In genomic region chr12:3046441-3047200, GRCh38 we compare ENCODE assay signal across 14 cellular contexts. TPM values are rescaled to one million over a fixed set of nuclear protein-coding genes. Genes with fewer than 3 reads are reported as not detected.
DNase-seq lines count a peak whose midpoint lies in the region; ATAC-seq and TF ChIP-seq lines count a peak whose summit lies in the region.
"Had no signal": no experiment of that assay in that cellular context is flagged by ENCODE, and none has a peak within 500 bp of the region (broad histone marks: within the 10 kb centered on the region; RNA-seq: fewer than 3 reads in every experiment).

No MANE protein-coding gene starts in this region.

- TF ChIP-seq EP300 in SK-N-SH (IDR thresholded peaks at IDR 0.05; ENCODE audit: borderline replicate concordance in 1 of 2, low read depth in 1 of 2, low read length in 1 of 2), result no peak

- CTCF ChIA-PET in SK-N-SH (lab: Yijun Ruan, JAX), result interaction anchor here (0.6 to 1.0 kb wide), 4 partner anchors 12 to 314 kb away, joined by 3 to 4 read pairs (median 4); no protein-coding TSS in a partner anchor

- no peaks in the 10 kb centered on the region for H3F3A ChIP-seq in SK-N-SH (replicated peaks; ENCODE audit: insufficient read depth)

- H2AFZ ChIP-seq in SK-N-SH (ENCODE audit: low read depth), result no peak overlapping the region

- peaks cover 40 to 46% of the 10 kb centered on the region in 2 donors for H3K4me1 Mint-ChIP-seq in stimulated activated naive B cell treated with anti-CD40 and anti-IgM and Interleukin-4, amounts not matched to agents 10 μg/mL and 1 μg/mL and 100 μg/mL, for 72 hours

- no peak overlapping the region for H3K4me2 ChIP-seq in SK-N-SH

- H3K27ac Mint-ChIP-seq in stimulated activated naive B cell treated with anti-CD40 and anti-IgM and Interleukin-4, amounts not matched to agents 10 μg/mL and 1 μg/mL and 100 μg/mL, for 72 hours, result no peak overlapping the region

- H3K79me2 ChIP-seq in SK-N-SH (ENCODE audit: insufficient read depth), result no peaks in the 10 kb centered on the region

- intact Hi-C loops in left lung (cut with DNase I) (no loop called here), upper lobe of right lung (cut with DNase I) (no loop called here)

- H3K27me3 Mint-ChIP-seq in stimulated activated naive B cell treated with anti-CD40 and anti-IgM and Interleukin-4, amounts not matched to agents 10 μg/mL and 1 μg/mL and 100 μg/mL, for 72 hours, result peaks cover 43 to 49% of the 10 kb centered on the region in 2 donors

- no peaks in the 10 kb centered on the region for H3K9me3 ChIP-seq in SK-N-SH
- H3K9me3 ChIP-seq in left lung, result no peaks in the 10 kb centered on the region
- H3K9me3 ChIP-seq in upper lobe of right lung, result no peaks in the 10 kb centered on the region
- no peaks in the 10 kb centered on the region for H3K9me3 ChIP-seq in HAP-1
- H3K9me3 ChIP-seq: mucosa of descending colon, thoracic aorta had no signal

- 78% methylated on average over 15 of the region's 17 CpGs for WGBS in SK-N-SH (ENCODE audit: low lambda C conversion rate)

- H3K4me3 ChIP-seq in SK-N-SH (ENCODE audit: low read depth in 2 of 2, low read length in 1 of 2) (no peak overlapping the region), epithelial cell of proximal tubule (ENCODE audit: low read depth, low read length) (no peak overlapping the region), left lung (no peak overlapping the region), upper lobe of right lung (no peak overlapping the region), HAP-1 (no peak overlapping the region)
- H3K4me3 ChIP-seq: mucosa of descending colon, thoracic aorta had no signal

- H3K36me3 Mint-ChIP-seq in stimulated activated naive B cell treated with anti-CD40 and anti-IgM and Interleukin-4, amounts not matched to agents 10 μg/mL and 1 μg/mL and 100 μg/mL, for 72 hours, result no peaks in the 10 kb centered on the region

- H3K9ac ChIP-seq in SK-N-SH, result no peak overlapping the region

- POLR2A ChIA-PET in SK-N-SH (lab: Yijun Ruan, JAX), result no interaction called here

- H3K4me1 ChIP-seq in SK-N-SH (ENCODE audit: control insufficient read depth in 1 of 2, insufficient read depth in 2 of 2, low read depth in 1 of 2, low read length in 1 of 2) (no peaks in the 10 kb centered on the region), left lung (peaks cover 0 to 3% of the 10 kb centered on the region in 2 donors), upper lobe of right lung (peaks cover 6% of the 10 kb centered on the region), HAP-1 (no peaks in the 10 kb centered on the region)

- H3K27ac ChIP-seq in SK-N-SH (ENCODE audit: low read depth in 2 of 2, low read length in 1 of 2) (no peak overlapping the region), left lung (no peak overlapping the region), upper lobe of right lung (no peak overlapping the region)
- H3K27ac ChIP-seq: thoracic aorta, WERI-Rb-1 had no signal

- no peak overlapping the region for H3K4me3 Mint-ChIP-seq in stimulated activated naive B cell treated with anti-CD40 and anti-IgM and Interleukin-4, amounts not matched to agents 10 μg/mL and 1 μg/mL and 100 μg/mL, for 72 hours

- no peak for TF ChIP-seq RAD21 in SK-N-SH (IDR thresholded peaks at IDR 0.05; ENCODE audit: low read length)

- H4K20me1 ChIP-seq in SK-N-SH (ENCODE audit: insufficient read depth), result no peaks in the 10 kb centered on the region; the same call in 1 of the 2 replicates

- H3K9me3 Mint-ChIP-seq in stimulated activated naive B cell treated with anti-CD40 and anti-IgM and Interleukin-4, amounts not matched to agents 10 μg/mL and 1 μg/mL and 100 μg/mL, for 72 hours, result no peaks in the 10 kb centered on the region

- H3K36me3 ChIP-seq in SK-N-SH (replicated peaks in 1 of 2; ENCODE audit: control insufficient read depth in 1 of 2, insufficient read depth in 2 of 2, low read length in 1 of 2) (peaks cover 2 to 5% of the 10 kb centered on the region in 2 experiments), left lung (no peaks in the 10 kb centered on the region), upper lobe of right lung (no peaks in the 10 kb centered on the region), HAP-1 (replicated peaks) (peaks cover 9% of the 10 kb centered on the region)
- H3K36me3 ChIP-seq: thoracic aorta had no signal

- ATAC-seq in SK-N-SH treated with all-trans-retinoic acid at 6 μM for 48 hours (peak; percentile 10; the same call in 2 of the 3 replicates), left lung (peak; percentile 80), upper lobe of right lung (peak; percentile 82)
- no peak for ATAC-seq in stimulated activated naive B cell treated with anti-CD40 and anti-IgM and Interleukin-4, amounts not matched to agents 10 μg/mL and 1 μg/mL and 100 μg/mL, for 72 hours (replicated peaks)
- ATAC-seq: mucosa of descending colon had no signal

- no peak for DNase-seq in SK-N-SH
- peak; percentile 90 for DNase-seq in epithelial cell of proximal tubule (ENCODE audit: low read depth)
- peak in 1 of 2 donors; percentile 61 for DNase-seq in left lung
- peak; percentile 77 for DNase-seq in upper lobe of right lung
- no peak for DNase-seq in stimulated activated naive B cell treated with anti-CD40 and anti-IgM and Interleukin-4, amounts not matched to agents 10 μg/mL and 1 μg/mL and 100 μg/mL, for 72 hours
- no peak for DNase-seq in HAP-1 (ENCODE audit: low spot score in 2 of 2)
- DNase-seq in SKM-1 treated with dmso at 0.1 percent for 144 hours (lab: John Stamatoyannopoulos, UW; ENCODE audit: unreplicated experiment), result no peak
- DNase-seq: 8988T, dermis blood vessel endothelial cell, mucosa of descending colon, posterior cingulate gyrus, WERI-Rb-1 had no signal

- H3K27me3 ChIP-seq in SK-N-SH (ENCODE audit: insufficient read depth) (no peaks in the 10 kb centered on the region), left lung (no peaks in the 10 kb centered on the region), upper lobe of right lung (no peaks in the 10 kb centered on the region), HAP-1 (ENCODE audit: low read depth) (peaks cover 7% of the 10 kb centered on the region; the same call in 1 of the 2 replicates)

- no peaks in the 10 kb centered on the region for H3K9me2 ChIP-seq in SK-N-SH

- TF ChIP-seq CTCF in SK-N-SH (IDR thresholded peaks at IDR 0.05) (no peak), epithelial cell of proximal tubule (conservative IDR thresholded peaks at IDR 0.05; ENCODE audit: low read depth, low read length) (no peak), left lung (IDR thresholded peaks at IDR 0.05) (no peak), upper lobe of right lung (IDR thresholded peaks at IDR 0.05) (no peak)

- in situ Hi-C loops in HAP-1 (cut with MboI; ENCODE audit: low sequenced_read_pairs), result no loop called here

TF ChIP-seq in SK-N-SH treated with all-trans-retinoic acid at 6 μM for 48 hours, 23 proteins besides CTCF, POLR2A, EP300 and RAD21 (continues in another document):
- no peak for TF ChIP-seq TSHZ2 (CRISPR knock-in tag; IDR thresholded peaks at IDR 0.05)
- TF ChIP-seq ZNF565 (CRISPR knock-in tag; conservative IDR thresholded peaks at IDR 0.05; ENCODE audit: low read depth), result no peak

TF ChIP-seq in SK-N-SH, 30 proteins besides CTCF, POLR2A, EP300 and RAD21:
- no peak for TF ChIP-seq YY1 (IDR thresholded peaks at IDR 0.05; ENCODE audit: low read depth)
- no peak for TF ChIP-seq NFIC (IDR thresholded peaks at IDR 0.05; ENCODE audit: borderline replicate concordance)
- TF ChIP-seq GABPA (IDR thresholded peaks at IDR 0.05; ENCODE audit: low read depth), result no peak
- TF ChIP-seq EZH2phosphoT487 (IDR thresholded peaks at IDR 0.05; ENCODE audit: borderline replicate concordance, low read depth), result no peak
- no peak for TF ChIP-seq CHD2 (IDR thresholded peaks at IDR 0.05; ENCODE audit: low read length, partially characterized antibody)
- no peak for TF ChIP-seq TAF1 (IDR thresholded peaks at IDR 0.05; ENCODE audit: borderline replicate concordance, low read depth, low read length)
- TF ChIP-seq SIN3A (IDR thresholded peaks at IDR 0.05; ENCODE audit: borderline replicate concordance, low read depth, low read length), result no peak
- no peak for TF ChIP-seq SMC3 (IDR thresholded peaks at IDR 0.05; ENCODE audit: low read depth, low read length)
- TF ChIP-seq NRF1 (IDR thresholded peaks at IDR 0.05; ENCODE audit: low read depth, low read length), result no peak
- TF ChIP-seq POLR2AphosphoS5 (IDR thresholded peaks at IDR 0.05; ENCODE audit: low read depth, low read length), result no peak
- TF ChIP-seq MXI1 (IDR thresholded peaks at IDR 0.05; ENCODE audit: low read depth, low read length), result no peak
- TF ChIP-seq RCOR1 (IDR thresholded peaks at IDR 0.05; ENCODE audit: low read length), result no peak
- TF ChIP-seq PBX3 (IDR thresholded peaks at IDR 0.05), result no peak
- no peak for TF ChIP-seq TCF12 (IDR thresholded peaks at IDR 0.05)

RNA-seq across cellular contexts. Expression of gene TSPAN9, which starts 30.6 kb away (rescaled TPM):
- polyA plus RNA-seq in SK-N-SH (2012; rRNA removed), result 34.9 and 40.1 TPM in 2 replicates
- 22.9 and 33.7 TPM in 2 replicates for polyA plus RNA-seq in SK-N-SH (2012; cell fraction: cytosol; rRNA removed)
- 40.6 and 55.1 TPM in 2 replicates for polyA plus RNA-seq in SK-N-SH (2012; cell fraction: nucleus; rRNA removed)
- 20.5 and 21.6 TPM in 2 replicates for total RNA-seq in epithelial cell of proximal tubule
- 10 to 100 TPM; 35.6 to 36.8 TPM for total RNA-seq in left lung
- total RNA-seq in upper lobe of right lung, result 81.2 TPM

Comparison
In these comparisons a context has a peak if more than half of its experiments do, and no peak if none do; other contexts are left out.
1. ATAC-seq: peak in SK-N-SH treated with all-trans-retinoic acid at 6 μM for 48 hours (single experiment), left lung (single experiment) and upper lobe of right lung (single experiment); none in stimulated activated naive B cell treated with anti-CD40 and anti-IgM and Interleukin-4, amounts not matched to agents 10 μg/mL and 1 μg/mL and 100 μg/mL, for 72 hours (0 of 2).
2. DNase-seq: peak in epithelial cell of proximal tubule (single experiment) and upper lobe of right lung (single experiment); none in SK-N-SH (single experiment), stimulated activated naive B cell treated with anti-CD40 and anti-IgM and Interleukin-4, amounts not matched to agents 10 μg/mL and 1 μg/mL and 100 μg/mL, for 72 hours (single experiment), HAP-1 (0 of 2) and SKM-1 treated with dmso at 0.1 percent for 144 hours (single experiment).